In genomic region chr5:151694035-151694485, GRCh38 we compare ENCODE assay signal across 12 cellular contexts. TPM values are rescaled to one million over a fixed set of nuclear protein-coding genes. Genes with fewer than 3 reads are reported as not detected.
DNase-seq lines count a peak whose midpoint lies in the region; ATAC-seq and TF ChIP-seq lines count a peak whose summit lies in the region.
"Had no signal": no experiment of that assay in that cellular context is flagged by ENCODE, and none has a peak within 500 bp of the region (broad histone marks: within the 10 kb centered on the region; RNA-seq: fewer than 3 reads in every experiment).

No MANE protein-coding gene starts in this region.

- no peaks in the 10 kb centered on the region for H3K27me3 ChIP-seq in sigmoid colon

- no peak for TF ChIP-seq CTCF in sigmoid colon (IDR thresholded peaks at IDR 0.05)

- no peaks in the 10 kb centered on the region for H3K36me3 ChIP-seq in sigmoid colon

- ATAC-seq in GM18511 (IDR thresholded peaks at IDR 0.05; ENCODE audit: unreplicated experiment), result no peak
- ATAC-seq: activated CD8-positive, alpha-beta memory T cell treated with anti-CD3 and anti-CD28 coated beads, Interleukin-2, amount 10 ng/mL, durations not matched to agents 7 days and 5 days had no signal

- no peaks in the 10 kb centered on the region for H3K9me3 ChIP-seq in sigmoid colon

- intact Hi-C loops in sigmoid colon (cut with DNase I), result no loop called here

- DNase-seq in H4 (ENCODE audit: low spot score), result peak; percentile 32
- peak; percentile 89 for DNase-seq in islet precursor cell
- peak; percentile 71 for DNase-seq in retina
- no peak for DNase-seq in OCI-M2 (lab: John Stamatoyannopoulos, UW; ENCODE audit: unreplicated experiment)
- no peak for DNase-seq in sigmoid colon
- no peak for DNase-seq in DMS53 (lab: John Stamatoyannopoulos, UW)
- DNase-seq: activated CD8-positive, alpha-beta memory T cell treated with anti-CD3 and anti-CD28 coated beads, Interleukin-2, amount 10 ng/mL, durations not matched to agents 7 days and 5 days; NCI-H510A; Right ventricle myocardium superior had no signal

- TF ChIP-seq EP300 in sigmoid colon (IDR thresholded peaks at IDR 0.05), result no peak

- H3K27ac ChIP-seq in angular gyrus (ENCODE audit: low read depth, low read length) (peak overlapping the region; percentile 93), sigmoid colon (peak overlapping the region in 2 of 4 donors; percentile 37 to 38)

- H3K4me1 ChIP-seq in sigmoid colon, result peaks cover 0 to 31% (median 26%) of the 10 kb centered on the region in 4 donors

- no peak overlapping the region for H3K4me3 ChIP-seq in sigmoid colon

- no peak for TF ChIP-seq POLR2A in sigmoid colon (IDR thresholded peaks at IDR 0.05)

- 88 to 92% methylated on average over 3 of the region's 3 CpGs for WGBS in sigmoid colon, 2 donors

RNA-seq across cellular contexts. Expression of gene SPARC, which starts 7.3 kb away (rescaled TPM):
- 319 and 472 TPM in 2 replicates for total RNA-seq in H4 (2014; rRNA removed; shearing (Covaris generic))
- total RNA-seq in sigmoid colon, result 100 to 1,000 TPM; 168 to 821 (median 339) TPM
- 100 to 1,000 TPM in 1 of 3 donors, 10 to 100 TPM in 2; 47.6 to 272 (median 70.9) TPM for polyA plus RNA-seq in sigmoid colon
- total RNA-seq: B cell had no signal

Comparison
In these comparisons a context has a peak if more than half of its experiments do, and no peak if none do; other contexts are left out.
1. DNase-seq: peak in H4 (single experiment), islet precursor cell (single experiment) and retina (single experiment); none in OCI-M2 (single experiment), sigmoid colon (single experiment) and DMS53 (single experiment).